In genomic region chr6:69494595-69494994, GRCh38 we compare ENCODE assay signal across 26 cellular contexts.
"Had no signal": no experiment of that assay in that cellular context is flagged by ENCODE, and none has a peak within 500 bp of the region (broad histone marks: within the 10 kb centered on the region; RNA-seq: fewer than 3 reads in every experiment).

No MANE protein-coding gene starts in this region.

- H3K4me1 ChIP-seq: stomach, suprapubic skin, testis, thyroid gland, tibial artery, tibial nerve, transverse colon, upper lobe of left lung, upper lobe of right lung, uterus, vagina had no signal

- H3K36me3 ChIP-seq: stomach, suprapubic skin, thoracic aorta, thyroid gland, tibial artery, tibial nerve, transverse colon, upper lobe of left lung, upper lobe of right lung, uterus, vagina had no signal

- H3K4me3 ChIP-seq: stomach, suprapubic skin, testis, thoracic aorta, thyroid gland, tibial artery, tibial nerve, transverse colon, upper lobe of left lung, upper lobe of right lung, uterus, vagina had no signal

- H3K9me3 ChIP-seq: testis, thoracic aorta, thyroid gland, upper lobe of right lung, uterus, vagina had no signal

- DNase-seq: stimulated activated CD4-positive, alpha-beta T cell treated with anti-CD3 and anti-CD28 coated beads, Interleukin-2, amount 100 ng/mL, for 48 hours; stimulated activated CD4-positive, alpha-beta T cell treated with anti-CD3 and anti-CD28 coated beads, Interleukin-4, amount 100 ng/mL, for 1 hour; stimulated activated CD4-positive, alpha-beta T cell treated with anti-CD3 and anti-CD28 coated beads, Interleukin-4, amount 100 ng/mL, for 24 hours; stimulated activated CD4-positive, alpha-beta T cell treated with anti-CD3 and anti-CD28 coated beads, Interleukin-4, amount 100 ng/mL, for 4 hours; stimulated activated CD8-positive, alpha-beta memory T cell treated with anti-CD3 and anti-CD28 coated beads, Interleukin-4, amount 100 ng/mL, for 48 hours; stimulated activated naive B cell treated with anti-CD40 and anti-IgM and Interleukin-4, amounts not matched to agents 10 μg/mL and 1 μg/mL and 100 μg/mL, for 72 hours; stimulated activated naive CD4-positive, alpha-beta T cell; stimulated activated naive CD4-positive, alpha-beta T cell treated with Interleukin-2 at 50 U/mL for 16 hours; stimulated activated naive CD8-positive, alpha-beta T cell treated with anti-CD3 and anti-CD28 coated beads, Interleukin-15, amount 100 ng/mL, for 72 hours; stimulated activated naive CD8-positive, alpha-beta T cell treated with anti-CD3 and anti-CD28 coated beads, Interleukin-15, Interleukin-2, amounts not matched to agents 100 U/mL and 50 U/mL, for 24 hours; stomach; substantia nigra; testis; thyroid gland; tibial artery; transverse colon; trophoblast cell; upper lobe of left lung; upper lobe of right lung; uterus had no signal

- H3K27ac ChIP-seq: stomach, suprapubic skin, testis, thoracic aorta, thyroid gland, tibial artery, tibial nerve, transverse colon, upper lobe of left lung, upper lobe of right lung, uterus, vagina had no signal

- ATAC-seq: stimulated activated effector memory CD8-positive, alpha-beta T cell treated with anti-CD3 and anti-CD28 coated beads, Interleukin-12 subunit alpha, Interleukin-12 subunit beta, amount 100 ng/mL, for 72 hours; stimulated activated memory B cell treated with anti-CD40 and anti-IgM and Interleukin-4, amounts not matched to agents 10 μg/mL and 1 μg/mL and 100 μg/mL, for 72 hours; stimulated activated naive B cell treated with anti-CD40 and anti-IgM and Interleukin-4, amounts not matched to agents 10 μg/mL and 1 μg/mL and 100 μg/mL, for 72 hours; stimulated activated naive CD8-positive, alpha-beta T cell treated with anti-CD3 and anti-CD28 coated beads, Interleukin-15, amount 100 ng/mL, for 72 hours; stimulated activated naive CD8-positive, alpha-beta T cell treated with anti-CD3 and anti-CD28 coated beads, Interleukin-15, Interleukin-2, amounts not matched to agents 100 U/mL and 50 U/mL, for 24 hours; upper lobe of right lung had no signal
